8 cellular contexts compared by ENCODE assay signal in the genomic region with DNA sequence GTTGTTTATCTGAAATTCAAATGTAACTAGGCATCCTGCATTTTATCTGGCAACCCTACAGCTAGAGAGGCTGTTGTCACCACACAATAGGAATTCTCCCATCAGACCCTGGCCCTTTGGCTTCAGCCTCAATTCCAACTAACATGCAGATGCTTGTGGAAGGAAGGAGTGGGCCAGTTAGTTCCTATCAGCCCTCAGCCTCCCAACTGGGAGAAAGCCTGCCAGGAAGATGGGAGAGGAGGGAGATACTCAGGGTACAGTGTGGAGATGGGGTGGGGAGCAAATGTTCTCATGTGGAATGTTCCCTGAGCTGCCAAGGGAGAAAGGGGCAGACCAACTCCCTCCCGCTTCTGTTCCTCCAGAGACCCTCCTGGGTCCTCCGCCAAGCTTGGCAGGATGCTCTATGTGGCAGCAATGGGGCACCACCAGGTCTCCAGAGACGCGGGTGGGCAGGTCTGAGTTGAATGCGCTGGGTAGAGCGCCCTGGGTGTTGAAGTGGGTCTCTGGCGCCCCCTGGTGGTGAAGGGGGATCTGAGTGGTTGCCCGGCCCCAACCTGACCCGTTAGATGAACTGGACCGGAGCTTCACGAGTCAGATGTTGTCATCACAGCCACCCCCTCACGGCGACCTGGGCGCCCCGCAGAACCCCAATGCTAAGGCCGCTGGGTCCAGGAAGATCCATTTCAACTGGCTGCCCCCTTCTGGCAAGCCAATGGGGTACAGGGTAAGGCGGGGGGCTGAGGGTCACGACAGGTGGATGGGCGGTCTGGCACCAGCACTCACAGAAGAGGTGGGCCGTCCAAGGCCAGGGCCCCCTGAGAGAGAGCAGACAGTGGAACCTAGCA. TPM values are rescaled to one million over a fixed set of nuclear protein-coding genes. Genes with fewer than 3 reads are reported as not detected.
DNase-seq lines count a peak whose midpoint lies in the region; ATAC-seq and TF ChIP-seq lines count a peak whose summit lies in the region.

No MANE protein-coding gene starts in this region.

- H3K79me2 ChIP-seq in KMS-11 (ENCODE audit: insufficient read depth, low read depth), result no peaks in the 10 kb centered on the region

- H3K27me3 ChIP-seq in KMS-11 (ENCODE audit: insufficient read depth, low read depth) (peaks cover 11% of the 10 kb centered on the region), Peyer's patch (no peaks in the 10 kb centered on the region)

- H3K27ac ChIP-seq in KMS-11, result no peak overlapping the region
- H3K27ac ChIP-seq in Peyer's patch, result no peak overlapping the region

- peaks cover 22% of the 10 kb centered on the region for H3K4me1 ChIP-seq in KMS-11 (ENCODE audit: low read depth, poor library complexity, severe bottlenecking)
- peaks cover 0 to 14% (median 7%) of the 10 kb centered on the region in 4 donors for H3K4me1 ChIP-seq in Peyer's patch

- peak; percentile 75 for DNase-seq in EH (ENCODE audit: low read depth)
- DNase-seq in Peyer's patch, result peak; percentile 90 to 95 (median 92)
- peak; percentile 93 to 95 for DNase-seq in activated T-cell treated with anti-CD3 and anti-CD28 coated beads, Interleukin-2, amount 50 U/mL, for 48 hours
- peak; percentile 61 for DNase-seq in fibroblast of gingiva (ENCODE audit: low read depth)
- DNase-seq in nephron progenitor cell, result peak; percentile 92
- DNase-seq in stimulated activated naive CD4-positive, alpha-beta T cell (lab: John Stamatoyannopoulos, UW), result peak; percentile 50 to 90 (median 83)

- H3K36me3 ChIP-seq in KMS-11 (ENCODE audit: insufficient read depth), result no peaks in the 10 kb centered on the region
- peaks cover 0 to 86% (median 0%) of the 10 kb centered on the region in 3 donors for H3K36me3 ChIP-seq in Peyer's patch

- no peak overlapping the region for H3K27ac Mint-ChIP-seq in nephron progenitor cell

- peak overlapping the region; percentile 83 for H3K4me2 ChIP-seq in KMS-11

- peak; percentile 97 for TF ChIP-seq CTCF in KMS-11 (conservative IDR thresholded peaks at IDR 0.05; ENCODE audit: low read depth, low read length)
- TF ChIP-seq CTCF in Peyer's patch (IDR thresholded peaks at IDR 0.05), result peak; percentile 72 to 97 (median 89)
- TF ChIP-seq CTCF in nephron progenitor cell (IDR thresholded peaks at IDR 0.05), result peak; percentile 96

- H3K4me3 ChIP-seq in KMS-11 (IDR thresholded peaks at IDR 0.05; ENCODE audit: insufficient read depth, low read depth, low read length) (no peak overlapping the region), Peyer's patch (peak overlapping the region in 1 of 4 donors; percentile 3)

- H3K9ac ChIP-seq in KMS-11, result no peak overlapping the region

- peak overlapping the region; percentile 82 for H2AFZ ChIP-seq in KMS-11 (ENCODE audit: low read depth)

- no peak for TF ChIP-seq POLR2A in Peyer's patch (IDR thresholded peaks at IDR 0.05)

- H3K27me3 Mint-ChIP-seq in nephron progenitor cell (ENCODE audit: low read depth, poor library complexity), result peaks cover 18% of the 10 kb centered on the region

- no peak for ATAC-seq in HG03442 (IDR thresholded peaks at IDR 0.05; ENCODE audit: unreplicated experiment)

- H3K4me3 Mint-ChIP-seq in nephron progenitor cell, result no peak overlapping the region

- H3K4me1 Mint-ChIP-seq in nephron progenitor cell, result peaks cover 10% of the 10 kb centered on the region

- no peaks in the 10 kb centered on the region for H3K36me3 Mint-ChIP-seq in nephron progenitor cell (ENCODE audit: low read depth)

- H3K9me3 ChIP-seq in Peyer's patch, result no peaks in the 10 kb centered on the region

- H3K9me3 Mint-ChIP-seq in nephron progenitor cell, result no peaks in the 10 kb centered on the region

- no peaks in the 10 kb centered on the region for H4K20me1 ChIP-seq in KMS-11 (ENCODE audit: insufficient read depth)

RNA-seq across cellular contexts. Expression of gene GALK1, which starts 15.2 kb away (rescaled TPM):
- total RNA-seq in Peyer's patch, result 10 to 100 TPM; 50.1 to 81.9 (median 64.1) TPM

RNA-seq across cellular contexts. Expression of gene ITGB4, which starts 28.5 kb away (rescaled TPM):
- total RNA-seq in Peyer's patch, result 100 to 1,000 TPM in 3 of 4 donors, 10 to 100 TPM in 1; 80.0 to 368 (median 219) TPM

RNA-seq across cellular contexts. Expression of gene UNK, which starts 34.8 kb away (rescaled TPM):
- 100 to 1,000 TPM in 1 of 4 donors, 10 to 100 TPM in 3; 18.9 to 108 (median 30.6) TPM for total RNA-seq in Peyer's patch
